1 cellular context compared by ENCODE assay signal in the genomic region with DNA sequence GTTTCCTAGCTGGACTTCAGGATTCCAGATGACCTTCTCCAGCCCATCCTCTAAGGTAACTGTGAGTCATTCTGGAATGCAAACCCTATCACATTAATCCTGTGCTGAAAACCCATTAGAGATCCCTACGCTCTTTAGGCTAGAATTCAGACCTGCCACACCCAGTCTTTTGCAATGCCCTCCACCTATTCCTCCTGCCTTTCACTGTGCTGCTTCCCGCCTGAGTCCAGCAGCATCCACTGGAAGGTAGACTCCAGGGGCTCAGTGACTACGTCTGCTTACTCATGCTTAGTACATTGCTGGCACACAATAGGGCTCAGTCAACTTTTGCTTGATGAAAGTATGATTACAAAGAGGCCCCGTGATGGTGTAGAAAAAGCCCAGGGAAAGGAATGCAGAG.
TF ChIP-seq lines count a peak whose summit lies in the region.

No MANE protein-coding gene starts in this region.

TF ChIP-seq in A549, 52 proteins besides CTCF, POLR2A, EP300 and RAD21 (continued from another document):
- TF ChIP-seq, protein P1, sequence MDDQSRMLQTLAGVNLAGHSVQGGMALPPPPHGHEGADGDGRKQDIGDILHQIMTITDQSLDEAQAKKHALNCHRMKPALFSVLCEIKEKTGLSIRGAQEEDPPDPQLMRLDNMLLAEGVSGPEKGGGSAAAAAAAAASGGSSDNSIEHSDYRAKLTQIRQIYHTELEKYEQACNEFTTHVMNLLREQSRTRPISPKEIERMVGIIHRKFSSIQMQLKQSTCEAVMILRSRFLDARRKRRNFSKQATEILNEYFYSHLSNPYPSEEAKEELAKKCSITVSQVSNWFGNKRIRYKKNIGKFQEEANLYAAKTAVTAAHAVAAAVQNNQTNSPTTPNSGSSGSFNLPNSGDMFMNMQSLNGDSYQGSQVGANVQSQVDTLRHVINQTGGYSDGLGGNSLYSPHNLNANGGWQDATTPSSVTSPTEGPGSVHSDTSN (IDR thresholded peaks at IDR 0.05) = peak; percentile 26; the same call in 1 of the 2 replicates
- TF ChIP-seq, protein P2, sequence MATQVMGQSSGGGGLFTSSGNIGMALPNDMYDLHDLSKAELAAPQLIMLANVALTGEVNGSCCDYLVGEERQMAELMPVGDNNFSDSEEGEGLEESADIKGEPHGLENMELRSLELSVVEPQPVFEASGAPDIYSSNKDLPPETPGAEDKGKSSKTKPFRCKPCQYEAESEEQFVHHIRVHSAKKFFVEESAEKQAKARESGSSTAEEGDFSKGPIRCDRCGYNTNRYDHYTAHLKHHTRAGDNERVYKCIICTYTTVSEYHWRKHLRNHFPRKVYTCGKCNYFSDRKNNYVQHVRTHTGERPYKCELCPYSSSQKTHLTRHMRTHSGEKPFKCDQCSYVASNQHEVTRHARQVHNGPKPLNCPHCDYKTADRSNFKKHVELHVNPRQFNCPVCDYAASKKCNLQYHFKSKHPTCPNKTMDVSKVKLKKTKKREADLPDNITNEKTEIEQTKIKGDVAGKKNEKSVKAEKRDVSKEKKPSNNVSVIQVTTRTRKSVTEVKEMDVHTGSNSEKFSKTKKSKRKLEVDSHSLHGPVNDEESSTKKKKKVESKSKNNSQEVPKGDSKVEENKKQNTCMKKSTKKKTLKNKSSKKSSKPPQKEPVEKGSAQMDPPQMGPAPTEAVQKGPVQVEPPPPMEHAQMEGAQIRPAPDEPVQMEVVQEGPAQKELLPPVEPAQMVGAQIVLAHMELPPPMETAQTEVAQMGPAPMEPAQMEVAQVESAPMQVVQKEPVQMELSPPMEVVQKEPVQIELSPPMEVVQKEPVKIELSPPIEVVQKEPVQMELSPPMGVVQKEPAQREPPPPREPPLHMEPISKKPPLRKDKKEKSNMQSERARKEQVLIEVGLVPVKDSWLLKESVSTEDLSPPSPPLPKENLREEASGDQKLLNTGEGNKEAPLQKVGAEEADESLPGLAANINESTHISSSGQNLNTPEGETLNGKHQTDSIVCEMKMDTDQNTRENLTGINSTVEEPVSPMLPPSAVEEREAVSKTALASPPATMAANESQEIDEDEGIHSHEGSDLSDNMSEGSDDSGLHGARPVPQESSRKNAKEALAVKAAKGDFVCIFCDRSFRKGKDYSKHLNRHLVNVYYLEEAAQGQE (IDR thresholded peaks at IDR 0.05) = no peak
- no peak for TF ChIP-seq PHF8 (IDR thresholded peaks at IDR 0.05; ENCODE audit: borderline replicate concordance, low read depth)
- TF ChIP-seq JUNB (IDR thresholded peaks at IDR 0.05) = peak; percentile 91
- TF ChIP-seq HEYL (CRISPR knock-in tag; IDR thresholded peaks at IDR 0.05) = no peak
- no peak for TF ChIP-seq HOXA7 (CRISPR knock-in tag; IDR thresholded peaks at IDR 0.05)
- no peak for TF ChIP-seq ZC3H11A (IDR thresholded peaks at IDR 0.05)
- TF ChIP-seq MAFK (IDR thresholded peaks at IDR 0.05; ENCODE audit: partially characterized antibody) = peak; percentile 84
- TF ChIP-seq, protein P3, sequence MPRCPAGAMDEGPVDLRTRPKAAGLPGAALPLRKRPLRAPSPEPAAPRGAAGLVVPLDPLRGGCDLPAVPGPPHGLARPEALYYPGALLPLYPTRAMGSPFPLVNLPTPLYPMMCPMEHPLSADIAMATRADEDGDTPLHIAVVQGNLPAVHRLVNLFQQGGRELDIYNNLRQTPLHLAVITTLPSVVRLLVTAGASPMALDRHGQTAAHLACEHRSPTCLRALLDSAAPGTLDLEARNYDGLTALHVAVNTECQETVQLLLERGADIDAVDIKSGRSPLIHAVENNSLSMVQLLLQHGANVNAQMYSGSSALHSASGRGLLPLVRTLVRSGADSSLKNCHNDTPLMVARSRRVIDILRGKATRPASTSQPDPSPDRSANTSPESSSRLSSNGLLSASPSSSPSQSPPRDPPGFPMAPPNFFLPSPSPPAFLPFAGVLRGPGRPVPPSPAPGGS (IDR thresholded peaks at IDR 0.05) = peak; percentile 40; the same call in 1 of the 3 replicates
- no peak for TF ChIP-seq RARB (CRISPR knock-in tag; IDR thresholded peaks at IDR 0.05)
- peak; percentile 86 to 97 for TF ChIP-seq CEBPB (IDR thresholded peaks at IDR 0.05)
- TF ChIP-seq NFE2L2 (conservative IDR thresholded peaks at IDR 0.05; ENCODE audit: low read length) = peak; percentile 43; the same call in 1 of the 2 replicates
- TF ChIP-seq CHD2 (IDR thresholded peaks at IDR 0.05; ENCODE audit: low read length, partially characterized antibody) = no peak
